12 cellular contexts compared by ENCODE assay signal in genomic region chr14:101365329-101366158, GRCh38.
DNase-seq lines count a peak whose midpoint lies in the region; ATAC-seq and TF ChIP-seq lines count a peak whose summit lies in the region.
"Had no signal": no experiment of that assay in that cellular context is flagged by ENCODE, and none has a peak within 500 bp of the region (broad histone marks: within the 10 kb centered on the region; RNA-seq: fewer than 3 reads in every experiment).

No MANE protein-coding gene starts in this region.

- H3K36me3 ChIP-seq in esophagus squamous epithelium (no peaks in the 10 kb centered on the region), uterus (no peaks in the 10 kb centered on the region)

- 43 to 58% methylated on average over 9 to 12 of the region's 20 CpGs for WGBS in esophagus squamous epithelium, 2 donors

- intact Hi-C loops in esophagus squamous epithelium (cut with DNase I): no loop called here
- intact Hi-C loops in posterior vena cava (cut with DNase I): no loop called here
- intact Hi-C loops in uterus (cut with DNase I; ENCODE audit: low total_unique reads): loop anchor here (10.0 kb wide), 1 partner anchor 109 kb away; no protein-coding TSS in a partner anchor
- intact Hi-C loops in activated T-helper 2 cell treated with anti-CD3 and anti-CD28 coated beads, Interferon-gamma antibody, Interleukin-2, Interleukin-4, amounts not matched to agents 10 μg/mL and 5 μg/mL and 100 μg/mL, durations not matched to agents 14 hours and 24 hours and 36 hours (cut with micrococcal nuclease): no loop called here

- peak overlapping the region in 1 of 4 donors; percentile 37 for H3K4me3 ChIP-seq in esophagus squamous epithelium
- H3K4me3 ChIP-seq in uterus: peak overlapping the region in 1 of 2 donors; percentile 19

- H3K36me3 Mint-ChIP-seq in activated T-helper 2 cell treated with anti-CD3 and anti-CD28 coated beads, Interferon-gamma antibody, Interleukin-2, Interleukin-4, amounts not matched to agents 10 μg/mL and 5 μg/mL and 100 μg/mL, durations not matched to agents 14 hours and 24 hours and 36 hours (ENCODE audit: low read depth): no peaks in the 10 kb centered on the region

- H3K27ac ChIP-seq in esophagus squamous epithelium: peak overlapping the region; percentile 70 to 91 (median 81)
- H3K27ac ChIP-seq in uterus: peak overlapping the region; percentile 88 to 95

- H3K9me3 ChIP-seq in esophagus squamous epithelium: no peaks in the 10 kb centered on the region
- no peaks in the 10 kb centered on the region for H3K9me3 ChIP-seq in uterus

- H3K4me3 Mint-ChIP-seq in activated T-helper 2 cell treated with anti-CD3 and anti-CD28 coated beads, Interferon-gamma antibody, Interleukin-2, Interleukin-4, amounts not matched to agents 10 μg/mL and 5 μg/mL and 100 μg/mL, durations not matched to agents 14 hours and 24 hours and 36 hours (ENCODE audit: low read depth): no peak overlapping the region

- no peaks in the 10 kb centered on the region for H3K27me3 Mint-ChIP-seq in activated T-helper 2 cell treated with anti-CD3 and anti-CD28 coated beads, Interferon-gamma antibody, Interleukin-2, Interleukin-4, amounts not matched to agents 10 μg/mL and 5 μg/mL and 100 μg/mL, durations not matched to agents 14 hours and 24 hours and 36 hours (ENCODE audit: low read depth)

- ATAC-seq in GM19455 (IDR thresholded peaks at IDR 0.05; ENCODE audit: unreplicated experiment): no peak
- ATAC-seq: stimulated activated naive CD8-positive, alpha-beta T cell treated with anti-CD3 and anti-CD28 coated beads, Interleukin-15, Interleukin-2, amounts not matched to agents 100 U/mL and 50 U/mL, for 24 hours had no signal

- TF ChIP-seq CTCF in esophagus squamous epithelium (IDR thresholded peaks at IDR 0.05) (no peak), uterus (IDR thresholded peaks at IDR 0.05) (peak in 1 of 4 experiments; percentile 2)

- peaks cover 0 to 15% (median 0%) of the 10 kb centered on the region in 4 donors for H3K27me3 ChIP-seq in esophagus squamous epithelium
- no peaks in the 10 kb centered on the region for H3K27me3 ChIP-seq in uterus

- H3K4me1 Mint-ChIP-seq in activated T-helper 2 cell treated with anti-CD3 and anti-CD28 coated beads, Interferon-gamma antibody, Interleukin-2, Interleukin-4, amounts not matched to agents 10 μg/mL and 5 μg/mL and 100 μg/mL, durations not matched to agents 14 hours and 24 hours and 36 hours (ENCODE audit: low read depth): no peaks in the 10 kb centered on the region

- no peaks in the 10 kb centered on the region for H3K9me3 Mint-ChIP-seq in activated T-helper 2 cell treated with anti-CD3 and anti-CD28 coated beads, Interferon-gamma antibody, Interleukin-2, Interleukin-4, amounts not matched to agents 10 μg/mL and 5 μg/mL and 100 μg/mL, durations not matched to agents 14 hours and 24 hours and 36 hours

- no peak for TF ChIP-seq POLR2A in esophagus squamous epithelium (IDR thresholded peaks at IDR 0.05)
- TF ChIP-seq POLR2A in uterus (IDR thresholded peaks at IDR 0.05): no peak

- DNase-seq in NCI-H82 (lab: John Stamatoyannopoulos, UW) (peak; percentile 87), esophagus squamous epithelium (lab: John Stamatoyannopoulos, UW) (no peak), posterior vena cava (ENCODE audit: low spot score) (peak; percentile 83), uterus (peak; percentile 55 to 56), SW 1271 (lab: John Stamatoyannopoulos, UW) (no peak)
- DNase-seq in activated T-helper 2 cell treated with anti-CD3 and anti-CD28 coated beads, Interferon-gamma antibody, Interleukin-2, Interleukin-4, amounts not matched to agents 10 μg/mL and 5 μg/mL and 100 μg/mL, durations not matched to agents 14 hours and 24 hours and 36 hours (ENCODE audit: low spot score): no peak
- DNase-seq: activated CD4-positive, CD25-positive, alpha-beta regulatory T cell treated with anti-CD3 and anti-CD28 coated beads, Interleukin-2, amount 50 U/mL, for 72 hours; activated T-cell treated with anti-CD3 and anti-CD28 coated beads, Interleukin-2, amount 50 U/mL, for 48 hours; GOT3; NCI-H2081 treated with DMSO at 0.1 percent for 48 hours; stimulated activated naive CD8-positive, alpha-beta T cell treated with anti-CD3 and anti-CD28 coated beads, Interleukin-15, Interleukin-2, amounts not matched to agents 100 U/mL and 50 U/mL, for 24 hours had no signal

- H3K4me1 ChIP-seq in esophagus squamous epithelium (peaks cover 0 to 25% (median 19%) of the 10 kb centered on the region in 3 donors), uterus (peaks cover 18 to 36% of the 10 kb centered on the region in 2 donors)

- no peak overlapping the region for H3K27ac Mint-ChIP-seq in activated T-helper 2 cell treated with anti-CD3 and anti-CD28 coated beads, Interferon-gamma antibody, Interleukin-2, Interleukin-4, amounts not matched to agents 10 μg/mL and 5 μg/mL and 100 μg/mL, durations not matched to agents 14 hours and 24 hours and 36 hours

Comparison
In these comparisons a context has a peak if more than half of its experiments do, and no peak if none do; other contexts are left out.
1. DNase-seq: peak in NCI-H82 (single experiment), posterior vena cava (single experiment) and uterus (2 of 2); none in esophagus squamous epithelium (single experiment), activated T-helper 2 cell treated with anti-CD3 and anti-CD28 coated beads, Interferon-gamma antibody, Interleukin-2, Interleukin-4, amounts not matched to agents 10 μg/mL and 5 μg/mL and 100 μg/mL, durations not matched to agents 14 hours and 24 hours and 36 hours (single experiment) and SW 1271 (0 of 2).